8 cellular contexts compared by ENCODE assay signal in the genomic region with DNA sequence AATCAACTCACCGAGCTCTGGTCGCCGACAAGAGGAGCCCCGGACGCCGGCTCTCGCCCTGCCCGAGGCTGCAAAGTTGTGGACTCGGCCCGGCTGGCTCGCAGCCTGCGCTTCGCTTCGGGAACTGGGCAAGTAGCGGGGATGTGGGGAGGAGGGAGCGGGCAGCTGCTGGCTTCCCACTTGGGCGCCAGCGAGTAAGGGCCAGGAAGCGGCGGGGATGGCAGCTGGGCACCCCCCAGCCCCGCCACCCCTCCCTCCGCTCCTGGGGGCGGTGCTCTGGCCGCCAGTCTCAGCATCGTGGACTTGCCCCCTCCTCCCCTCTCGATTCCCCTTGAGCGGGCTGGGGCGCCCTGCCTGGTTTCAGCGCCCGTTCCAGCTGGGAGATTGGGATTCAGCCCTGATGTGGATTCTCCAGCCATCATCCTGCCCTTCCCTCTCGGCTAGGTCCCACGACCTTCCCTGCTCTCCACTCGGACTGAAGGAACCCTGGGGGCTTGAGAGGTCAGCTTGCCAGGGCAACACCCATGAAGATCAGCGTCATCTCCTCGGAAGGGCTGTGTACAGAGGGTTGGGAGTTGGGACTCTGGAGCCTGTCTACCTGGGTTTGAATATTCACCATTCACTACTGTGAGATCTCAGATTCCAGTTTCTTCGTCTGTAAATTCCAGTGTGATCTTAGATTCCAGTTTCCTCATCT. TPM values are rescaled to one million over a fixed set of nuclear protein-coding genes. Genes with fewer than 3 reads are reported as not detected.
A peak's percentile ranks its signal among the peaks of the same experiment; 100 is the strongest.
DNase-seq lines count a peak whose midpoint lies in the region; TF ChIP-seq lines count a peak whose summit lies in the region.

A gene with protein sequence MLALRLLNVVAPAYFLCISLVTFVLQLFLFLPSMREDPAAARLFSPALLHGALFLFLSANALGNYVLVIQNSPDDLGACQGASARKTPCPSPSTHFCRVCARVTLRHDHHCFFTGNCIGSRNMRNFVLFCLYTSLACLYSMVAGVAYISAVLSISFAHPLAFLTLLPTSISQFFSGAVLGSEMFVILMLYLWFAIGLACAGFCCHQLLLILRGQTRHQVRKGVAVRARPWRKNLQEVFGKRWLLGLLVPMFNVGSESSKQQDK (minus strand): TSS at position 200 of the 697 bp plus-strand sequence. CDS start 2,053 bp downstream, outside the sequence.

- no peak within 1 kb of the TSS for H3K4me3 ChIP-seq in mammary epithelial cell (replicated peaks in 1 of 3; ENCODE audit: insufficient read depth in 1 of 3, low read depth in 2 of 3, low read length in 3 of 3)
- H3K4me3 ChIP-seq in Karpas-422 (ENCODE audit: low read length), result no peak within 1 kb of the TSS

- H3K9me2 ChIP-seq in Karpas-422 (replicated peaks; ENCODE audit: insufficient read depth, low read length), result no peaks in the 10 kb centered on the region

- in situ Hi-C loops in mammary epithelial cell (cut with MboI; ENCODE audit: low sequenced_read_pairs in 2 of 2), result no loop called here

- H3K36me3 ChIP-seq in mammary epithelial cell (ENCODE audit: insufficient read depth, low read length) (no peaks in the 10 kb centered on the region), Karpas-422 (ENCODE audit: insufficient read depth, low read length) (no peaks in the 10 kb centered on the region)

- CTCF ChIA-PET in mammary epithelial cell (lab: Charles Lee; ENCODE audit: low non-redundant PET), result no interaction called here

- H3K9me3 ChIP-seq in mammary epithelial cell (replicated peaks; ENCODE audit: insufficient read depth, low read length), result no peaks in the 10 kb centered on the region
- no peaks in the 10 kb centered on the region for H3K9me3 ChIP-seq in Karpas-422 (ENCODE audit: low read length)

- H3K9ac ChIP-seq in mammary epithelial cell (ENCODE audit: insufficient read depth, low read length) (no peak within 1 kb of the TSS), Karpas-422 (ENCODE audit: low read length) (no peak within 1 kb of the TSS)

- dilution Hi-C loops in mammary epithelial cell (cut with HindIII; ENCODE audit: low sequenced_read_pairs), result no loop called here

- no TSS peak for BruUV-seq in mammary epithelial cell (replicated peaks; lab: Mats Ljungman, UMichigan)

- WGBS in mammary epithelial cell (ENCODE audit: low coverage, missing lambda C conversion rate), result 33% methylated on average over 18 of the region's 36 CpGs

- H3K27ac ChIP-seq in mammary epithelial cell (ENCODE audit: insufficient read depth, low read depth, low read length) (no peak within 1 kb of the TSS), Karpas-422 (ENCODE audit: low read length) (no peak within 1 kb of the TSS)

- H3K4me2 ChIP-seq in mammary epithelial cell (ENCODE audit: insufficient read depth, low read depth, low read length) (peak within 1 kb of the TSS; percentile 73), Karpas-422 (ENCODE audit: low read depth, low read length, poor library complexity, severe bottlenecking) (no peak within 1 kb of the TSS)

- DNase-seq in Ammon's horn (ENCODE audit: low spot score), result peak; percentile 76
- peak; percentile 83 for DNase-seq in NCI-H1092 (lab: John Stamatoyannopoulos, UW)
- no peak for DNase-seq in mammary epithelial cell
- DNase-seq in myocyte (ENCODE audit: low read depth), result peak; percentile 65
- no peak for DNase-seq in glomerular visceral epithelial cell (ENCODE audit: extremely low spot score)
- DNase-seq in Karpas-422, result no peak
- no peak for DNase-seq in EL
- DNase-seq in central memory CD4-positive, alpha-beta T cell, result no peak

- H2AFZ ChIP-seq in mammary epithelial cell (ENCODE audit: low read depth, low read length) (no peak within 1 kb of the TSS), Karpas-422 (ENCODE audit: low read length) (no peak within 1 kb of the TSS)

- H3K27me3 ChIP-seq in mammary epithelial cell (ENCODE audit: insufficient read depth, low read length) (peaks cover 29% of the 10 kb centered on the region), Karpas-422 (ENCODE audit: low read length) (no peaks in the 10 kb centered on the region)

- TF ChIP-seq CTCF in mammary epithelial cell (conservative IDR thresholded peaks at IDR 0.05 in 1 of 2, IDR thresholded peaks at IDR 0.05 in 1 of 2; ENCODE audit: extremely low read depth in 1 of 2, insufficient read depth in 1 of 2, low read depth in 1 of 2, low read length in 2 of 2), result no peak

- no peaks in the 10 kb centered on the region for H4K20me1 ChIP-seq in mammary epithelial cell (ENCODE audit: insufficient read depth, low read length)
- H4K20me1 ChIP-seq in Karpas-422 (ENCODE audit: insufficient read depth, low read depth, low read length), result no peaks in the 10 kb centered on the region; the same call in 1 of the 2 replicates

- intact Hi-C loops in mammary epithelial cell (cut with micrococcal nuclease), result no loop called here

- H3K4me1 ChIP-seq in mammary epithelial cell (ENCODE audit: insufficient read depth, low read length) (peaks cover 15% of the 10 kb centered on the region), Karpas-422 (ENCODE audit: low read length) (peaks cover 4% of the 10 kb centered on the region)

- H3K79me2 ChIP-seq in mammary epithelial cell (ENCODE audit: insufficient read depth, low read length), result no peaks in the 10 kb centered on the region
- H3K79me2 ChIP-seq in Karpas-422 (ENCODE audit: low read length), result no peaks in the 10 kb centered on the region

RNA-seq across cellular contexts. Expression of the gene that starts here (rescaled TPM):
- total RNA-seq in mammary epithelial cell (not detected), myocyte (0.40 and 1.0 TPM in 2 replicates)
- not detected for polyA plus RNA-seq in mammary epithelial cell
- polyA minus RNA-seq in mammary epithelial cell, result not detected
- polyA plus RNA-seq in myocyte (2012), result 0.08 TPM
- not detected in 2 replicates for total RNA-seq in Karpas-422 (2014; rRNA removed; shearing (Covaris generic); ENCODE audit: low replicate concordance)

Comparison
In these comparisons a context has a peak if more than half of its experiments do, and no peak if none do; other contexts are left out.
1. DNase-seq: peak in Ammon's horn (single experiment), NCI-H1092 (single experiment) and myocyte (single experiment); none in mammary epithelial cell (single experiment), glomerular visceral epithelial cell (single experiment), Karpas-422 (single experiment), EL (single experiment) and central memory CD4-positive, alpha-beta T cell (single experiment).